ENCODE assay signal across 1 cellular context in the genomic region with DNA sequence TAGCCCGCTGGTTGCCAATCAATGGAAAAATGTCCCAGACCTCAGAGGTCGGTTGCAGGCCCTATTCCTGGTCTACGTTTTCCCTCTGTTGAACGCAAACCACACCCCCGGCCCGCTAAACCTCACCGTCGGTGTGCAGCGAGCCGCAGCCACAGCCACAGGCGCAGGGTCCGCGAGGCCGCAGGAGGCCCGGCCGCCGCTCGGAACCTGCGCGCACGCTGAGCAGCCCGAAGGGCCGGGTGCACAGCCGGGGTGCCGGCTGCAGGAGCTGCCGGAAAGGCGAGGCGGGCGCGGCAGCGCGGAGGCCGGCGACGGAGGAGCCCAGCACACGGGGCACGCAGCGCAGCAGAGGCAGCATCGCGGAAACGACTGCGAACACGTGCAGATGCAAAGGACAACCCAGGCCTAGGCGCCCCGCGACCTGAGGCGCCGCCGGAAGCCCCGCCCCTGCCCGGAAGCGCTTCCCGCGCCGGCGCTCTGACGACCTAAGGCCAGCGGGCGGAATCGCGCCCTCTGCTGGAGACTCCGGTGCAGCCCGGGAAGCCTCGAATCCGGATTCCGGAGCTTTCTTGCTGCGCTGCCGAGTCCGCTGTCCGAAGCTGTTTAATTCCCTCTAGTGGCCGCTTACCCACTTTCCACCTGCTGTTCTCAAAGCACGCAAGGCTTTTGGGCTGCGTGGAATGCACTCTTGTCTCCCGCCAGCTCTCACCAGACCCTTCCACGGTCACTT.
TF ChIP-seq lines count a peak whose summit lies in the region.

A gene with protein sequence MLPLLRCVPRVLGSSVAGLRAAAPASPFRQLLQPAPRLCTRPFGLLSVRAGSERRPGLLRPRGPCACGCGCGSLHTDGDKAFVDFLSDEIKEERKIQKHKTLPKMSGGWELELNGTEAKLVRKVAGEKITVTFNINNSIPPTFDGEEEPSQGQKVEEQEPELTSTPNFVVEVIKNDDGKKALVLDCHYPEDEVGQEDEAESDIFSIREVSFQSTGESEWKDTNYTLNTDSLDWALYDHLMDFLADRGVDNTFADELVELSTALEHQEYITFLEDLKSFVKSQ (minus strand): TSS at position 440 of the 730 bp plus-strand sequence. CDS start 82 bp downstream, at position 358.

TF ChIP-seq in HepG2, 621 proteins besides CTCF, POLR2A, EP300 and RAD21 (continued from another document and continues in another):
- TF ChIP-seq IRX3 (CRISPR knock-in tag; IDR thresholded peaks at IDR 0.05; ENCODE audit: borderline replicate concordance, low read depth) (peak; percentile 97), KDM6A (CRISPR knock-in tag; IDR thresholded peaks at IDR 0.05; ENCODE audit: low read depth) (no peak), RELA (CRISPR knock-in tag; IDR thresholded peaks at IDR 0.05) (no peak), ZNF263 (CRISPR knock-in tag; IDR thresholded peaks at IDR 0.05) (peak; percentile 69), TAF1 (CRISPR knock-in tag; IDR thresholded peaks at IDR 0.05) (peak; percentile 81), FOXK2 (IDR thresholded peaks at IDR 0.05) (no peak), ZNF746 (CRISPR knock-in tag; IDR thresholded peaks at IDR 0.05) (no peak), ZNF614 (CRISPR knock-in tag; IDR thresholded peaks at IDR 0.05; ENCODE audit: borderline replicate concordance) (no peak), HDAC1 (CRISPR knock-in tag; IDR thresholded peaks at IDR 0.05) (peak; percentile 86), PHF5A (CRISPR knock-in tag; IDR thresholded peaks at IDR 0.05; ENCODE audit: low read depth, unreplicated experiment) (no peak), ZSCAN9 (CRISPR knock-in tag; IDR thresholded peaks at IDR 0.05; ENCODE audit: borderline replicate concordance) (peak; percentile 86; the same call in 1 of the 2 replicates), ZNF333 (CRISPR knock-in tag; IDR thresholded peaks at IDR 0.05; ENCODE audit: borderline replicate concordance) (peak; percentile 86), ZNF274 (CRISPR knock-in tag; IDR thresholded peaks at IDR 0.05) (peak; percentile 81), ZNF337 (CRISPR knock-in tag; IDR thresholded peaks at IDR 0.05; ENCODE audit: borderline replicate concordance, low read depth) (no peak; the same call in 1 of the 2 replicates), NR2F2 (IDR thresholded peaks at IDR 0.05; ENCODE audit: borderline replicate concordance, low read depth) (no peak; the same call in 1 of the 2 replicates), TBL1XR1 (IDR thresholded peaks at IDR 0.05; ENCODE audit: borderline replicate concordance, low read length, partially characterized antibody) (no peak), ZNF7 (CRISPR knock-in tag; IDR thresholded peaks at IDR 0.05) (no peak), EEA1 (CRISPR knock-in tag; IDR thresholded peaks at IDR 0.05; ENCODE audit: borderline replicate concordance) (no peak), SCMH1 (CRISPR knock-in tag; IDR thresholded peaks at IDR 0.05; ENCODE audit: borderline replicate concordance) (no peak), ZIK1 (CRISPR knock-in tag; IDR thresholded peaks at IDR 0.05; ENCODE audit: borderline replicate concordance, low read depth) (peak; percentile 79), STAG1 (CRISPR knock-in tag; IDR thresholded peaks at IDR 0.05) (peak; percentile 86), KLF9 (CRISPR knock-in tag; IDR thresholded peaks at IDR 0.05; ENCODE audit: low read depth) (no peak), SP2 (CRISPR knock-in tag; IDR thresholded peaks at IDR 0.05) (peak; percentile 80), ZMYM4 (CRISPR knock-in tag; IDR thresholded peaks at IDR 0.05) (peak; percentile 95), PAX8 (CRISPR knock-in tag; IDR thresholded peaks at IDR 0.05; ENCODE audit: borderline replicate concordance) (peak; percentile 98; the same call in 1 of the 2 replicates), YEATS4 (CRISPR knock-in tag; IDR thresholded peaks at IDR 0.05; ENCODE audit: borderline replicate concordance) (peak; percentile 99), MEIS2 (CRISPR knock-in tag; IDR thresholded peaks at IDR 0.05) (peak; percentile 67), HDAC2 (CRISPR knock-in tag; IDR thresholded peaks at IDR 0.05) (peak; percentile 64), SALL2 (CRISPR knock-in tag; IDR thresholded peaks at IDR 0.05) (peak; percentile 93), MAF1 (CRISPR knock-in tag; IDR thresholded peaks at IDR 0.05; ENCODE audit: borderline replicate concordance) (peak; percentile 93; the same call in 1 of the 2 replicates), SRF (IDR thresholded peaks at IDR 0.05; ENCODE audit: low read depth, low read length) (no peak)
- TF ChIP-seq, protein P1, sequence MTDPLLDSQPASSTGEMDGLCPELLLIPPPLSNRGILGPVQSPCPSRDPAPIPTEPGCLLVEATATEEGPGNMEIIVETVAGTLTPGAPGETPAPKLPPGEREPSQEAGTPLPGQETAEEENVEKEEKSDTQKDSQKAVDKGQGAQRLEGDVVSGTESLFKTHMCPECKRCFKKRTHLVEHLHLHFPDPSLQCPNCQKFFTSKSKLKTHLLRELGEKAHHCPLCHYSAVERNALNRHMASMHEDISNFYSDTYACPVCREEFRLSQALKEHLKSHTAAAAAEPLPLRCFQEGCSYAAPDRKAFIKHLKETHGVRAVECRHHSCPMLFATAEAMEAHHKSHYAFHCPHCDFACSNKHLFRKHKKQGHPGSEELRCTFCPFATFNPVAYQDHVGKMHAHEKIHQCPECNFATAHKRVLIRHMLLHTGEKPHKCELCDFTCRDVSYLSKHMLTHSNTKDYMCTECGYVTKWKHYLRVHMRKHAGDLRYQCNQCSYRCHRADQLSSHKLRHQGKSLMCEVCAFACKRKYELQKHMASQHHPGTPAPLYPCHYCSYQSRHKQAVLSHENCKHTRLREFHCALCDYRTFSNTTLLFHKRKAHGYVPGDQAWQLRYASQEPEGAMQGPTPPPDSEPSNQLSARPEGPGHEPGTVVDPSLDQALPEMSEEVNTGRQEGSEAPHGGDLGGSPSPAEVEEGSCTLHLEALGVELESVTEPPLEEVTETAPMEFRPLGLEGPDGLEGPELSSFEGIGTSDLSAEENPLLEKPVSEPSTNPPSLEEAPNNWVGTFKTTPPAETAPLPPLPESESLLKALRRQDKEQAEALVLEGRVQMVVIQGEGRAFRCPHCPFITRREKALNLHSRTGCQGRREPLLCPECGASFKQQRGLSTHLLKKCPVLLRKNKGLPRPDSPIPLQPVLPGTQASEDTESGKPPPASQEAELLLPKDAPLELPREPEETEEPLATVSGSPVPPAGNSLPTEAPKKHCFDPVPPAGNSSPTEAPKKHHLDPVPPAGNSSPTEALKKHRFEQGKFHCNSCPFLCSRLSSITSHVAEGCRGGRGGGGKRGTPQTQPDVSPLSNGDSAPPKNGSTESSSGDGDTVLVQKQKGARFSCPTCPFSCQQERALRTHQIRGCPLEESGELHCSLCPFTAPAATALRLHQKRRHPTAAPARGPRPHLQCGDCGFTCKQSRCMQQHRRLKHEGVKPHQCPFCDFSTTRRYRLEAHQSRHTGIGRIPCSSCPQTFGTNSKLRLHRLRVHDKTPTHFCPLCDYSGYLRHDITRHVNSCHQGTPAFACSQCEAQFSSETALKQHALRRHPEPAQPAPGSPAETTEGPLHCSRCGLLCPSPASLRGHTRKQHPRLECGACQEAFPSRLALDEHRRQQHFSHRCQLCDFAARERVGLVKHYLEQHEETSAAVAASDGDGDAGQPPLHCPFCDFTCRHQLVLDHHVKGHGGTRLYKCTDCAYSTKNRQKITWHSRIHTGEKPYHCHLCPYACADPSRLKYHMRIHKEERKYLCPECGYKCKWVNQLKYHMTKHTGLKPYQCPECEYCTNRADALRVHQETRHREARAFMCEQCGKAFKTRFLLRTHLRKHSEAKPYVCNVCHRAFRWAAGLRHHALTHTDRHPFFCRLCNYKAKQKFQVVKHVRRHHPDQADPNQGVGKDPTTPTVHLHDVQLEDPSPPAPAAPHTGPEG (CRISPR knock-in tag; IDR thresholded peaks at IDR 0.05): peak; percentile 90
- TF ChIP-seq, protein P2, sequence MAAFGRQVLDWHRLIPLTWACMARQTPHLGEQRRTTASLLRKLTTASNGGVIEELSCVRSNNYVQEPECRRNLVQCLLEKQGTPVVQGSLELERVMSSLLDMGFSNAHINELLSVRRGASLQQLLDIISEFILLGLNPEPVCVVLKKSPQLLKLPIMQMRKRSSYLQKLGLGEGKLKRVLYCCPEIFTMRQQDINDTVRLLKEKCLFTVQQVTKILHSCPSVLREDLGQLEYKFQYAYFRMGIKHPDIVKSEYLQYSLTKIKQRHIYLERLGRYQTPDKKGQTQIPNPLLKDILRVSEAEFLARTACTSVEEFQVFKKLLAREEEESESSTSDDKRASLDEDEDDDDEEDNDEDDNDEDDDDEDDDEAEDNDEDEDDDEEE (CRISPR knock-in tag; IDR thresholded peaks at IDR 0.05): peak; percentile 70; the same call in 1 of the 2 replicates
- TF ChIP-seq, protein P3, sequence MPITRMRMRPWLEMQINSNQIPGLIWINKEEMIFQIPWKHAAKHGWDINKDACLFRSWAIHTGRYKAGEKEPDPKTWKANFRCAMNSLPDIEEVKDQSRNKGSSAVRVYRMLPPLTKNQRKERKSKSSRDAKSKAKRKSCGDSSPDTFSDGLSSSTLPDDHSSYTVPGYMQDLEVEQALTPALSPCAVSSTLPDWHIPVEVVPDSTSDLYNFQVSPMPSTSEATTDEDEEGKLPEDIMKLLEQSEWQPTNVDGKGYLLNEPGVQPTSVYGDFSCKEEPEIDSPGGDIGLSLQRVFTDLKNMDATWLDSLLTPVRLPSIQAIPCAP (CRISPR knock-in tag; IDR thresholded peaks at IDR 0.05; ENCODE audit: low read depth): no peak
- TF ChIP-seq, protein P4, sequence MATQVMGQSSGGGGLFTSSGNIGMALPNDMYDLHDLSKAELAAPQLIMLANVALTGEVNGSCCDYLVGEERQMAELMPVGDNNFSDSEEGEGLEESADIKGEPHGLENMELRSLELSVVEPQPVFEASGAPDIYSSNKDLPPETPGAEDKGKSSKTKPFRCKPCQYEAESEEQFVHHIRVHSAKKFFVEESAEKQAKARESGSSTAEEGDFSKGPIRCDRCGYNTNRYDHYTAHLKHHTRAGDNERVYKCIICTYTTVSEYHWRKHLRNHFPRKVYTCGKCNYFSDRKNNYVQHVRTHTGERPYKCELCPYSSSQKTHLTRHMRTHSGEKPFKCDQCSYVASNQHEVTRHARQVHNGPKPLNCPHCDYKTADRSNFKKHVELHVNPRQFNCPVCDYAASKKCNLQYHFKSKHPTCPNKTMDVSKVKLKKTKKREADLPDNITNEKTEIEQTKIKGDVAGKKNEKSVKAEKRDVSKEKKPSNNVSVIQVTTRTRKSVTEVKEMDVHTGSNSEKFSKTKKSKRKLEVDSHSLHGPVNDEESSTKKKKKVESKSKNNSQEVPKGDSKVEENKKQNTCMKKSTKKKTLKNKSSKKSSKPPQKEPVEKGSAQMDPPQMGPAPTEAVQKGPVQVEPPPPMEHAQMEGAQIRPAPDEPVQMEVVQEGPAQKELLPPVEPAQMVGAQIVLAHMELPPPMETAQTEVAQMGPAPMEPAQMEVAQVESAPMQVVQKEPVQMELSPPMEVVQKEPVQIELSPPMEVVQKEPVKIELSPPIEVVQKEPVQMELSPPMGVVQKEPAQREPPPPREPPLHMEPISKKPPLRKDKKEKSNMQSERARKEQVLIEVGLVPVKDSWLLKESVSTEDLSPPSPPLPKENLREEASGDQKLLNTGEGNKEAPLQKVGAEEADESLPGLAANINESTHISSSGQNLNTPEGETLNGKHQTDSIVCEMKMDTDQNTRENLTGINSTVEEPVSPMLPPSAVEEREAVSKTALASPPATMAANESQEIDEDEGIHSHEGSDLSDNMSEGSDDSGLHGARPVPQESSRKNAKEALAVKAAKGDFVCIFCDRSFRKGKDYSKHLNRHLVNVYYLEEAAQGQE (IDR thresholded peaks at IDR 0.05; ENCODE audit: borderline replicate concordance in 1 of 2, low read depth in 1 of 2, low read length in 2 of 2): peak in 1 of 2 experiments; percentile 37; a peak in 1 of 4 replicates
- TF ChIP-seq, protein P5, sequence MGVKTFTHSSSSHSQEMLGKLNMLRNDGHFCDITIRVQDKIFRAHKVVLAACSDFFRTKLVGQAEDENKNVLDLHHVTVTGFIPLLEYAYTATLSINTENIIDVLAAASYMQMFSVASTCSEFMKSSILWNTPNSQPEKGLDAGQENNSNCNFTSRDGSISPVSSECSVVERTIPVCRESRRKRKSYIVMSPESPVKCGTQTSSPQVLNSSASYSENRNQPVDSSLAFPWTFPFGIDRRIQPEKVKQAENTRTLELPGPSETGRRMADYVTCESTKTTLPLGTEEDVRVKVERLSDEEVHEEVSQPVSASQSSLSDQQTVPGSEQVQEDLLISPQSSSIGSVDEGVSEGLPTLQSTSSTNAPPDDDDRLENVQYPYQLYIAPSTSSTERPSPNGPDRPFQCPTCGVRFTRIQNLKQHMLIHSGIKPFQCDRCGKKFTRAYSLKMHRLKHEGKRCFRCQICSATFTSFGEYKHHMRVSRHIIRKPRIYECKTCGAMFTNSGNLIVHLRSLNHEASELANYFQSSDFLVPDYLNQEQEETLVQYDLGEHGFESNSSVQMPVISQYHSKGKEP (CRISPR knock-in tag; IDR thresholded peaks at IDR 0.05): no peak
- TF ChIP-seq, protein P6, sequence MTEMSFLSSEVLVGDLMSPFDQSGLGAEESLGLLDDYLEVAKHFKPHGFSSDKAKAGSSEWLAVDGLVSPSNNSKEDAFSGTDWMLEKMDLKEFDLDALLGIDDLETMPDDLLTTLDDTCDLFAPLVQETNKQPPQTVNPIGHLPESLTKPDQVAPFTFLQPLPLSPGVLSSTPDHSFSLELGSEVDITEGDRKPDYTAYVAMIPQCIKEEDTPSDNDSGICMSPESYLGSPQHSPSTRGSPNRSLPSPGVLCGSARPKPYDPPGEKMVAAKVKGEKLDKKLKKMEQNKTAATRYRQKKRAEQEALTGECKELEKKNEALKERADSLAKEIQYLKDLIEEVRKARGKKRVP (CRISPR knock-in tag; IDR thresholded peaks at IDR 0.05): peak in 1 of 2 experiments; percentile 81; a peak in 2 of 4 replicates
- TF ChIP-seq, protein P7, sequence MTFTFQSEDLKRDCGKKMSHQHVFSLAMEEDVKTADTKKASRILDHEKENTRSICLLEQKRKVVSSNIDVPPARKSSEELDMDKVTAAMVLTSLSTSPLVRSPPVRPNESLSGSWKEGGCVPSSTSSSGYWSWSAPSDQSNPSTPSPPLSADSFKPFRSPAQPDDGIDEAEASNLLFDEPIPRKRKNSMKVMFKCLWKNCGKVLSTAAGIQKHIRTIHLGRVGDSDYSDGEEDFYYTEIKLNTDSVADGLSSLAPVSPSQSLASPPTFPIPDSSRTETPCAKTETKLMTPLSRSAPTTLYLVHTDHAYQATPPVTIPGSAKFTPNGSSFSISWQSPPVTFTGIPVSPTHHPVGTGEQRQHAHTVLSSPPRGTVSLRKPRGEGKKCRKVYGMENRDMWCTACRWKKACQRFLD (CRISPR knock-in tag; IDR thresholded peaks at IDR 0.05; ENCODE audit: borderline replicate concordance): peak; percentile 76
- TF ChIP-seq, protein P8, sequence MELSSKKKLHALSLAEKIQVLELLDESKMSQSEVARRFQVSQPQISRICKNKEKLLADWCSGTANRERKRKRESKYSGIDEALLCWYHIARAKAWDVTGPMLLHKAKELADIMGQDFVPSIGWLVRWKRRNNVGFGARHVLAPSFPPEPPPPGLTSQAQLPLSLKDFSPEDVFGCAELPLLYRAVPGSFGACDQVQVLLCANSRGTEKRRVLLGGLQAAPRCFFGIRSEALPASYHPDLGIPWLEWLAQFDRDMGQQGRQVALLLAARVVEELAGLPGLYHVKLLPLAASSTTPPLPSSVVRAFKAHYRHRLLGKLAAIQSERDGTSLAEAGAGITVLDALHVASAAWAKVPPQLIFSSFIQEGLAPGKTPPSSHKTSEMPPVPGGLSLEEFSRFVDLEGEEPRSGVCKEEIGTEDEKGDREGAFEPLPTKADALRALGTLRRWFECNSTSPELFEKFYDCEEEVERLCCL (CRISPR knock-in tag; IDR thresholded peaks at IDR 0.05; ENCODE audit: borderline replicate concordance): no peak
